15 cellular contexts compared by ENCODE assay signal in the genomic region with DNA sequence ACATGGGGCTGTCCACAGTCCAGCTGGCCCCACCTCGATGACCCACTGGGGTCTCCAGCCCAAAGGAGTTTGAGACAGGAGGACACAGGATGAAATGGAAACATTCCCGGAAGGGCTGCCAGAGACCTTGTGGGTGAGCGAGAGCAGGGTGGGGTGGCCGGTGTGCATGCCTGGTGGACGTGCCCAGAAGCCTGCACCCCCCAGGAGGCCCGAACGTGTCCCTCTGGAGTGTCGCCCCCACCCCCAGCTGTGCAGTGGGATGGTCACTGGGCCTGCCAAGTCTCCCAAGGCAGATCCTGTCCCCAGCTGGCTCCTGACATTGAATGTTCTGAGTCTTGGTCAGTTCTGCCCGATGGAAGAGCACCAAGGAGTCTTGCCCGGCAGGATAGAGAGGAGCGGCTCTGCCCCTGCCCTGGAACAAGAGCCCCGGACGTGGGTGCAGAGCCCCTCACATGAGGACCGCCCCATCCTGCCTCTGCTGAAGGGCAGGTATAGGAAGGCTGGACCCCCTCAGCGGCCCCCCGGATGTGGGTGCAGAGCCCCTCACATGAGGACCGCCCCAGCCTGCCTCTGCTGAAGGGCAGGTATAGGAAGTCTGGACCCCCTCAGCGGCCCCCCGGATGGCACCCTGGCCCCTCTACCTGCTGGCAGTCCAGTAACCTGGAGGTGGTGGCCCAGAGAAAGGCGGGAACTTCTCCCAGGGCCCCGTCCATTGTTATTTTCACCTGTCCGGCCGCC. TPM values are rescaled to one million over a fixed set of nuclear protein-coding genes. Genes with fewer than 3 reads are reported as not detected.
DNase-seq lines count a peak whose midpoint lies in the region; ATAC-seq and TF ChIP-seq lines count a peak whose summit lies in the region.
"Had no signal": no experiment of that assay in that cellular context is flagged by ENCODE, and none has a peak within 500 bp of the region (broad histone marks: within the 10 kb centered on the region; RNA-seq: fewer than 3 reads in every experiment).

No MANE protein-coding gene starts in this region.

- no peaks in the 10 kb centered on the region for H3K9me3 ChIP-seq in GM23248 (ENCODE audit: low read depth)
- H3K9me3 ChIP-seq: adrenal gland, uterus had no signal

- H3K27ac Mint-ChIP-seq in activated CD4-positive, alpha-beta T cell treated with anti-CD3 and anti-CD28 coated beads for 36 hours: peak overlapping the region; percentile 96
- peak overlapping the region; percentile 56 for H3K27ac Mint-ChIP-seq in activated naive CD8-positive, alpha-beta T cell treated with anti-CD3 and anti-CD28 coated beads, Interleukin-2, amount 50 U/mL, for 24 hours
- H3K27ac Mint-ChIP-seq in neural crest cell (ENCODE audit: unreplicated experiment): peak overlapping the region; percentile 19

- peaks cover 24% of the 10 kb centered on the region for H3F3A ChIP-seq in GM23248 (ENCODE audit: insufficient read depth)

- POLR2A ChIA-PET in activated CD4-positive, alpha-beta T cell treated with anti-CD3 and anti-CD28 coated beads for 36 hours (lab: Charles Lee): no interaction called here

- peaks cover 24% of the 10 kb centered on the region for H3K79me2 ChIP-seq in GM23248 (ENCODE audit: insufficient read depth)

- H3K4me3 Mint-ChIP-seq in activated CD4-positive, alpha-beta T cell treated with anti-CD3 and anti-CD28 coated beads for 36 hours: peak overlapping the region; percentile 81
- peak overlapping the region; percentile 90 for H3K4me3 Mint-ChIP-seq in activated naive CD8-positive, alpha-beta T cell treated with anti-CD3 and anti-CD28 coated beads, Interleukin-2, amount 50 U/mL, for 24 hours
- peak overlapping the region; percentile 72 for H3K4me3 Mint-ChIP-seq in neural crest cell

- peaks cover 26% of the 10 kb centered on the region for H3K4me1 Mint-ChIP-seq in activated CD4-positive, alpha-beta T cell treated with anti-CD3 and anti-CD28 coated beads for 36 hours
- H3K4me1 Mint-ChIP-seq in activated naive CD8-positive, alpha-beta T cell treated with anti-CD3 and anti-CD28 coated beads, Interleukin-2, amount 50 U/mL, for 24 hours: peaks cover 37% of the 10 kb centered on the region
- peaks cover 22% of the 10 kb centered on the region for H3K4me1 Mint-ChIP-seq in neural crest cell

- peak overlapping the region; percentile 81; the same call in 1 of the 2 replicates for H3K9ac ChIP-seq in GM23248

- no peak for DNase-seq in activated CD4-positive, alpha-beta T cell treated with anti-CD3 and anti-CD28 coated beads for 36 hours
- no peak for DNase-seq in activated CD4-positive, alpha-beta T cell treated with anti-CD3 and anti-CD28 coated beads, Interleukin-2, amount 50 U/mL, for 1 hour
- no peak for DNase-seq in GM23248
- no peak for DNase-seq in activated naive CD8-positive, alpha-beta T cell treated with anti-CD3 and anti-CD28 coated beads, Interleukin-2, amount 50 U/mL, for 24 hours
- no peak for DNase-seq in neural crest cell (ENCODE audit: low read depth, low spot score)
- no peak for DNase-seq in NCI-H2227 treated with DMSO at 0.1 percent for 48 hours (lab: John Stamatoyannopoulos, UW)
- DNase-seq: adrenal gland, GF-D8, NCI-H774, uterus had no signal

- H3K4me3 ChIP-seq in GM23248: no peak overlapping the region
- H3K4me3 ChIP-seq: adrenal gland, uterus had no signal

- no peak for ATAC-seq in activated CD4-positive, alpha-beta T cell treated with anti-CD3 and anti-CD28 coated beads for 36 hours
- no peak for ATAC-seq in activated naive CD8-positive, alpha-beta T cell treated with anti-CD3 and anti-CD28 coated beads, Interleukin-2, amount 50 U/mL, for 24 hours
- ATAC-seq in GM19397 (IDR thresholded peaks at IDR 0.05; ENCODE audit: unreplicated experiment): no peak
- ATAC-seq in HG02970 (IDR thresholded peaks at IDR 0.05; ENCODE audit: low FRiP score, unreplicated experiment): no peak
- ATAC-seq: Right ventricle myocardium inferior had no signal

- H2AFZ ChIP-seq in GM23248: no peak overlapping the region

- H3K27me3 ChIP-seq in GM23248 (replicated peaks; ENCODE audit: insufficient read depth): no peaks in the 10 kb centered on the region
- H3K27me3 ChIP-seq: adrenal gland, uterus had no signal

- no peak overlapping the region for H3K4me2 ChIP-seq in GM23248 (ENCODE audit: unreplicated experiment)

- no peaks in the 10 kb centered on the region for H3K27me3 Mint-ChIP-seq in activated CD4-positive, alpha-beta T cell treated with anti-CD3 and anti-CD28 coated beads for 36 hours
- H3K27me3 Mint-ChIP-seq in activated naive CD8-positive, alpha-beta T cell treated with anti-CD3 and anti-CD28 coated beads, Interleukin-2, amount 50 U/mL, for 24 hours: no peaks in the 10 kb centered on the region
- peaks cover 4% of the 10 kb centered on the region for H3K27me3 Mint-ChIP-seq in neural crest cell (ENCODE audit: low read depth)

- peaks cover 20% of the 10 kb centered on the region for H3K36me3 Mint-ChIP-seq in activated CD4-positive, alpha-beta T cell treated with anti-CD3 and anti-CD28 coated beads for 36 hours (ENCODE audit: low read depth)
- H3K36me3 Mint-ChIP-seq in activated naive CD8-positive, alpha-beta T cell treated with anti-CD3 and anti-CD28 coated beads, Interleukin-2, amount 50 U/mL, for 24 hours (ENCODE audit: low read depth): peaks cover 11% of the 10 kb centered on the region
- peaks cover 3% of the 10 kb centered on the region for H3K36me3 Mint-ChIP-seq in neural crest cell (ENCODE audit: low read depth)

- intact Hi-C loops in activated CD4-positive, alpha-beta T cell treated with anti-CD3 and anti-CD28 coated beads for 36 hours (cut with DNase I, micrococcal nuclease): loop anchor here (1.0 to 5.0 kb wide), 11 partner anchors 84 to 1183 kb away; a partner anchor contains a TSS

- CTCF ChIA-PET in activated CD4-positive, alpha-beta T cell treated with anti-CD3 and anti-CD28 coated beads for 36 hours (lab: Charles Lee): no interaction called here

- in situ Hi-C loops in GM23248 (cut with MboI): no loop called here

- H3K36me3 ChIP-seq in GM23248 (ENCODE audit: low read depth): no peaks in the 10 kb centered on the region
- H3K36me3 ChIP-seq: uterus had no signal

- TF ChIP-seq CTCF in neural crest cell (conservative IDR thresholded peaks at IDR 0.05): no peak

- no peaks in the 10 kb centered on the region for H3K9me3 Mint-ChIP-seq in activated CD4-positive, alpha-beta T cell treated with anti-CD3 and anti-CD28 coated beads for 36 hours (ENCODE audit: low read depth)
- H3K9me3 Mint-ChIP-seq in activated naive CD8-positive, alpha-beta T cell treated with anti-CD3 and anti-CD28 coated beads, Interleukin-2, amount 50 U/mL, for 24 hours: no peaks in the 10 kb centered on the region
- no peaks in the 10 kb centered on the region for H3K9me3 Mint-ChIP-seq in neural crest cell

- H3K27ac ChIP-seq in GM23248: peak overlapping the region; percentile 94
- H3K27ac ChIP-seq: uterus had no signal

- H4K20me1 ChIP-seq in GM23248 (ENCODE audit: insufficient read depth): no peaks in the 10 kb centered on the region

- 57 to 65% methylated on average over 15 to 23 of the region's 23 CpGs for WGBS in GM23248 (ENCODE audit: low coverage in 1 of 2, low lambda C conversion rate in 2 of 2, missing lambda C conversion rate in 2 of 2), 2 experiments

- H3K9me2 ChIP-seq in GM23248 (ENCODE audit: insufficient read depth): no peaks in the 10 kb centered on the region

- peaks cover 27% of the 10 kb centered on the region for H3K4me1 ChIP-seq in GM23248 (ENCODE audit: insufficient read depth)

RNA-seq across cellular contexts. Expression of a gene that starts 3.1 kb away (rescaled TPM):
- total RNA-seq in activated CD4-positive, alpha-beta T cell treated with anti-CD3 and anti-CD28 coated beads for 36 hours: 10 to 100 TPM; 64.7 to 69.7 TPM
- total RNA-seq in GM23248 (2014; rRNA removed; shearing (Covaris generic)): 68.0 and 69.4 TPM in 2 replicates
- polyA plus RNA-seq in GM23248 (2016; fragmentation: Nextera tagmentation; extraction: Ambion mirVana): 5.4 and 5.7 TPM in 2 replicates
- total RNA-seq in neural crest cell: 56.9 and 60.3 TPM in 2 replicates

RNA-seq across cellular contexts. Expression of a gene that starts 35.8 kb away (rescaled TPM):
- not detected for total RNA-seq in activated CD4-positive, alpha-beta T cell treated with anti-CD3 and anti-CD28 coated beads for 36 hours
- not detected in 2 replicates for total RNA-seq in GM23248 (2014; rRNA removed; shearing (Covaris generic))
- polyA plus RNA-seq in GM23248 (2016; fragmentation: Nextera tagmentation; extraction: Ambion mirVana): not detected in 2 replicates
- total RNA-seq in neural crest cell: not detected in 2 replicates
- total RNA-seq: activated CD8-positive, alpha-beta memory T cell treated with anti-CD3 and anti-CD28 coated beads for 36 hours; adrenal gland; kidney epithelial cell; Right ventricle myocardium inferior; uterus had no signal
- polyA plus RNA-seq: adrenal gland had no signal

RNA-seq across cellular contexts. Expression of a gene that starts 42.4 kb away (rescaled TPM):
- total RNA-seq in activated CD4-positive, alpha-beta T cell treated with anti-CD3 and anti-CD28 coated beads for 36 hours: under 1 TPM; 0.19 to 0.87 TPM
- 0.11 and 0.13 TPM in 2 replicates for total RNA-seq in GM23248 (2014; rRNA removed; shearing (Covaris generic))
- 0.20 TPM in 1 of 2 replicates, not detected in the other for polyA plus RNA-seq in GM23248 (2016; fragmentation: Nextera tagmentation; extraction: Ambion mirVana)
- 0.84 and 0.86 TPM in 2 replicates for total RNA-seq in neural crest cell

RNA-seq across cellular contexts. Expression of a gene that starts 45.3 kb away (rescaled TPM):
- 10 to 100 TPM; 24.2 to 24.7 TPM for total RNA-seq in activated CD4-positive, alpha-beta T cell treated with anti-CD3 and anti-CD28 coated beads for 36 hours
- 35.0 and 43.5 TPM in 2 replicates for total RNA-seq in GM23248 (2014; rRNA removed; shearing (Covaris generic))
- polyA plus RNA-seq in GM23248 (2016; fragmentation: Nextera tagmentation; extraction: Ambion mirVana): 31.6 and 33.9 TPM in 2 replicates
- 84.9 and 91.7 TPM in 2 replicates for total RNA-seq in neural crest cell

Comparison
In these comparisons a context has a peak if more than half of its experiments do, and no peak if none do; other contexts are left out.
1. H3K27ac Mint-ChIP-seq: peak in every context shown above with its lines; median percentile 96 in activated CD4-positive, alpha-beta T cell treated with anti-CD3 and anti-CD28 coated beads for 36 hours; 56 in activated naive CD8-positive, alpha-beta T cell treated with anti-CD3 and anti-CD28 coated beads, Interleukin-2, amount 50 U/mL, for 24 hours; 19 in neural crest cell.